In the genomic region with DNA sequence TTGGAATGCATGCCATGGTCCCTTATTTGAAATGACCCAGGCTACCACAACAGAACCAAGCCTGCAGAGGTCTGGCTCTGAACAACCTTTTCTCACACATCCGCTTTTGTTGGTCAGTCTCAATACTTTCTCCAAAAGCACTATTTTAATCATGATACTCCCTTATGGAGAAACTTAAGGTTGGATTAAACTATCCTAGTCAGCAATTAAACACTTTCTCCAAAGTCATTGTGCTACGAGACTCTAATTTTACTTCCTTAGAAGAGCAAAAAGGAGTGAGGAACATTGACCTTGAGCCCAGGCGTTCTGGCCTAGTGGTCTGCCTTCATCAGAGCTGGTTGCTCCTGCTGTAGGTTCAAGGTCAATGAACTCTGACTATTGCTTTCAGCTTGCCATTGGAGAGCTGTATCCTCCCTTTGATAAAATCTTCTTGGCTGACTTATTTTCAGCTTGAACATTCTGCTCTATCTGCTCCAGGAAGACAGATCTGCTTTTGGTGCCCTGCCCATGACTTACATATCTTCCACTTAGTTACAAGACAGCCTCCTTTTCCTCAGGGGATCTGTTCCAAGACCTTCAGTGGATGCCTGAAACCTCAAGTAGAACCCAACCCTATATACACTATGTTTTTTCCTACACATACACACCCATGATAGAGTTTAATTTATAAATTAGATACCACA, we compare ENCODE assay signal across 28 cellular contexts.
"Had no signal": no experiment of that assay in that cellular context is flagged by ENCODE, and none has a peak within 500 bp of the region (broad histone marks: within the 10 kb centered on the region; RNA-seq: fewer than 3 reads in every experiment).

No MANE protein-coding gene starts in this region.

- ATAC-seq: activated T-cell treated with anti-CD3 and anti-CD28 coated beads, Interleukin-2, amount 50 U/mL, for 72 hours; body of pancreas; heart left ventricle; left lung; lower lobe of right lung; mucosa of descending colon; stimulated activated memory B cell treated with anti-CD40 and anti-IgM and Interleukin-4, amounts not matched to agents 10 μg/mL and 1 μg/mL and 100 μg/mL, for 72 hours; stimulated activated naive CD8-positive, alpha-beta T cell treated with anti-CD3 and anti-CD28 coated beads, Interleukin-15, amount 100 ng/mL, for 72 hours had no signal

- H3K4me2 ChIP-seq: smooth muscle cell had no signal

- DNase-seq: activated CD4-positive, alpha-beta T cell treated with anti-CD3 and anti-CD28 coated beads for 4 hours; activated CD4-positive, alpha-beta T cell treated with anti-CD3 and anti-CD28 coated beads, Interleukin-2, amount 50 U/mL, for 4 hours; activated naive CD4-positive, alpha-beta T cell; activated T-cell treated with anti-CD3 and anti-CD28 coated beads for 4 hours; activated T-cell treated with anti-CD3 and anti-CD28 coated beads, Interleukin-2, amount 50 U/mL, for 72 hours; aorta; body of pancreas; dermis blood vessel endothelial cell; effector CD4-positive, alpha-beta T cell; heart left ventricle; hypothalamus; left lung; lower lobe of right lung; mesendoderm; mucosa of descending colon; stimulated activated CD4-positive, alpha-beta T cell treated with anti-CD3 and anti-CD28 coated beads, Interleukin-1b, Interleukin-23, amount 100 ng/mL, for 48 hours; stimulated activated CD4-positive, alpha-beta T cell treated with anti-CD3 and anti-CD28 coated beads, Interleukin-4, amount 100 ng/mL, for 4 hours; stimulated activated CD8-positive, alpha-beta memory T cell treated with anti-CD3 and anti-CD28 coated beads, Interleukin-4, amount 100 ng/mL, for 48 hours; stimulated activated naive CD8-positive, alpha-beta T cell treated with anti-CD3 and anti-CD28 coated beads, Interleukin-15, amount 100 ng/mL, for 72 hours; substantia nigra; T-helper 9 cell; thyroid gland; upper lobe of left lung had no signal

- H3K27ac ChIP-seq: adrenal gland, body of pancreas, heart left ventricle, left lung, lower lobe of right lung, thyroid gland, upper lobe of left lung, vagina, VCaP had no signal

- H3K4me3 ChIP-seq: adrenal gland, body of pancreas, heart left ventricle, left lung, lower lobe of right lung, mucosa of descending colon, smooth muscle cell, thyroid gland, upper lobe of left lung, vagina had no signal

- H3K27me3 ChIP-seq: adrenal gland, body of pancreas, heart left ventricle, left lung, thyroid gland, upper lobe of left lung, vagina had no signal

- H3K4me1 ChIP-seq: adrenal gland, body of pancreas, heart left ventricle, left lung, lower lobe of right lung, thyroid gland, upper lobe of left lung, vagina had no signal

- H3K9me3 ChIP-seq: adrenal gland, body of pancreas, heart left ventricle, left lung, lower lobe of right lung, mucosa of descending colon, thyroid gland, upper lobe of left lung, vagina had no signal

- H3K36me3 ChIP-seq: adrenal gland, heart left ventricle, left lung, lower lobe of right lung, thyroid gland, upper lobe of left lung, vagina had no signal
